Comparison of ENCODE assay signal across 8 cellular contexts in the genomic region with DNA sequence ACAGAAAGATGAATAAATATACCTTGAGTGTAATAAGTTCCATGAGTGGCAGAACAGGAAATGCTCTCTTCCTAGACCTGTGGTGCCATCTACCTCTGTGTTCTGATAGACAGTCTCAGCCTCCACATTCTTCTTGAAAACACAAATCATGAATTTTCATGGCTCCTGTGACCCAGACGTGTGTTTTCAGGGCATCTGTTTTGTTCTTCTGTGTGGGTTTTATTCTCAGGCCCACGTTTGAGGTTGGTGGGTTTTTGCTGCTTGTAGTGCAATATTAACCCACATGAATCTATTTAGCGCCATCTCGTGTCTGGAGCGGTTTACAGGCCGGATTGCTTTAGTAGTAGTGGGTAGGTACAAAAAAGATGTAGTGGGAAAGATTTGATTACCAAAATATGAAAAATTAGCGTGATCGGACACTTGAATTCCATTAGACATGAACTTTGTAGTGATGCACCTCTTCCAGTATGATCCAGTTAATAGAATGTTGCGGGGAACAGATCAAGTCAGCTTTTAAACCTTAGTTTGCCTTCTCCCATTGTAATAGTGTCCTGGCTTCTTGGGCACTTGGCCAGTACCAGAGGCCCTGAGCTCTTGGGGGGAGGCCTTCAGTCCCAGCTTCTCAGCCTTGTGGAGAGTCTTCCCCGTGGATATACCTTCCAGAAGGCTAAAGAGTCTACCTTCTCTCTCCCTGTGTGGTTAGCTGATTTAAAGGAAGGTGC.
DNase-seq lines count a peak whose midpoint lies in the region; ATAC-seq, FAIRE-seq and TF ChIP-seq lines count a peak whose summit lies in the region.

No MANE protein-coding gene starts in this region.

- H3K4me1 ChIP-seq in GM23248 (ENCODE audit: insufficient read depth), result peaks cover 7% of the 10 kb centered on the region; the same call in 1 of the 2 replicates

- no peaks in the 10 kb centered on the region for H4K20me1 ChIP-seq in GM23248 (ENCODE audit: insufficient read depth)

- in situ Hi-C loops in GM23248 (cut with MboI), result loop anchor here (10.0 kb wide), 1 partner anchor 267 kb away; no protein-coding TSS in a partner anchor

- H3K9ac ChIP-seq in GM23248, result peak overlapping the region; percentile 44

- no peak overlapping the region for H3K4me3 Mint-ChIP-seq in MCF 10A (ENCODE audit: unreplicated experiment)

- peak overlapping the region; percentile 89 for H2AFZ ChIP-seq in GM23248

- no peaks in the 10 kb centered on the region for H3K36me3 ChIP-seq in GM23248 (ENCODE audit: low read depth)

- no peaks in the 10 kb centered on the region for H3K79me2 ChIP-seq in GM23248 (ENCODE audit: insufficient read depth)

- CTCF ChIA-PET in MCF 10A (lab: Yijun Ruan, JAX), result interaction anchor here (0.6 to 3.2 kb wide), 64 partner anchors 9 to 658 kb away, joined by 3 to 50 read pairs (median 4); a partner anchor contains a TSS

- no peak overlapping the region for H3K27ac ChIP-seq in GM23248

- no peaks in the 10 kb centered on the region for H3K27me3 ChIP-seq in GM23248 (replicated peaks; ENCODE audit: insufficient read depth)

- no peaks in the 10 kb centered on the region for H3K27me3 Mint-ChIP-seq in MCF 10A (ENCODE audit: insufficient read depth, unreplicated experiment)

- peak overlapping the region; percentile 91 for H3K4me2 ChIP-seq in GM23248 (ENCODE audit: unreplicated experiment)

- H3K36me3 Mint-ChIP-seq in MCF 10A (ENCODE audit: insufficient read depth, unreplicated experiment), result no peaks in the 10 kb centered on the region

- POLR2A ChIA-PET in MCF 10A (lab: Yijun Ruan, JAX), result interaction anchor here (0.6 to 1.2 kb wide), 4 partner anchors 89 to 1135 kb away, joined by 3 to 4 read pairs (median 3); no protein-coding TSS in a partner anchor

- peaks cover 14% of the 10 kb centered on the region for H3F3A ChIP-seq in GM23248 (ENCODE audit: insufficient read depth)

- no peak for FAIRE-seq in urothelium cell line (lab: Jason Lieb, UNC)

- no peak for ATAC-seq in HG02763 (IDR thresholded peaks at IDR 0.05; ENCODE audit: unreplicated experiment)

- H3K9me3 ChIP-seq in GM23248 (ENCODE audit: low read depth), result no peaks in the 10 kb centered on the region

- peaks cover 9% of the 10 kb centered on the region for H3K4me1 Mint-ChIP-seq in MCF 10A (ENCODE audit: insufficient read depth, unreplicated experiment)

- no peaks in the 10 kb centered on the region for H3K9me3 Mint-ChIP-seq in MCF 10A (ENCODE audit: unreplicated experiment)

- no peak overlapping the region for H3K27ac Mint-ChIP-seq in MCF 10A (ENCODE audit: low read depth, unreplicated experiment)

- TF ChIP-seq CTCF in MCF 10A (IDR thresholded peaks at IDR 0.05; ENCODE audit: unreplicated experiment), result peak; percentile 70

- peak overlapping the region; percentile 49 for H3K4me3 ChIP-seq in GM23248

- BruUV-seq in MCF 10A (replicated peaks; lab: Mats Ljungman, UMichigan), result no TSS peak

- 12 to 18% methylated on average over 10 of the region's 10 CpGs for WGBS in GM23248 (ENCODE audit: low coverage in 1 of 2, low lambda C conversion rate in 2 of 2, missing lambda C conversion rate in 2 of 2), 2 experiments

- H3K9me2 ChIP-seq in GM23248 (ENCODE audit: insufficient read depth), result no peaks in the 10 kb centered on the region

- DNase-seq in DMS114 treated with DMSO at 0.1 percent for 48 hours (lab: John Stamatoyannopoulos, UW; ENCODE audit: unreplicated experiment), result peak; percentile 33
- peak; percentile 76 for DNase-seq in GM23248
- DNase-seq in NCI-H446 (lab: John Stamatoyannopoulos, UW), result peak; percentile 30 to 68
- DNase-seq in MCF 10A (ENCODE audit: unreplicated experiment), result peak; percentile 69
- peak; percentile 51 for DNase-seq in kidney tubule cell (ENCODE audit: low spot score)
- peak; percentile 24 for DNase-seq in urothelium cell line (ENCODE audit: low spot score)
- no peak for DNase-seq in activated effector memory CD4-positive, alpha-beta T cell treated with Interleukin-2 at 50 U/mL for 16 hours

- intact Hi-C loops in MCF 10A (cut with micrococcal nuclease), result loop anchor here (1.0 to 5.0 kb wide), 4 partner anchors 159 to 476 kb away; no protein-coding TSS in a partner anchor
